In the genomic region with DNA sequence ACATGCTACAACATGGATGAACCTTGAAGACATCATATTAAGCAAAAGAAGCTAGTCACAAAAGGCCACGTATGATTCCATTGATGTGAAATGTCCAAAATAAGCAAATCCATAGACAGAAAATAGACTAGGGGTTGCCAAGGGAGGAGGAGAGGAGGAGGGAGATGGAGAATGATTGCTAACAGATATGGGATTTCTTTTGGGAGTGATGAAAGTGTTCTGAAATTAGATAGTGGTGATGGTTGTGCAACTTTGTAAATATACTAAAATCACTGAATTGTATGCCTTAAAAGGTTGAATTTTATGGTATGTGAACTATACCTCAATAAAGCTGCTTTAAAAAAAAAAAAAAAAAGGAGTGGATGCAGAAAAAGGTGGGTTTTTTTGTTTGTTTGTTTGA, we compare ENCODE assay signal across 29 cellular contexts. TPM values are rescaled to one million over a fixed set of nuclear protein-coding genes. Genes with fewer than 3 reads are reported as not detected.
DNase-seq lines count a peak whose midpoint lies in the region; ATAC-seq and TF ChIP-seq lines count a peak whose summit lies in the region.
"Had no signal": no experiment of that assay in that cellular context is flagged by ENCODE, and none has a peak within 500 bp of the region (broad histone marks: within the 10 kb centered on the region; RNA-seq: fewer than 3 reads in every experiment).

No MANE protein-coding gene starts in this region.

- H3K36me3 ChIP-seq in heart right ventricle, result no peaks in the 10 kb centered on the region
- no peaks in the 10 kb centered on the region for H3K36me3 ChIP-seq in left lung
- H3K36me3 ChIP-seq in GM23248 (ENCODE audit: low read depth), result no peaks in the 10 kb centered on the region

- no peak overlapping the region for H2AFZ ChIP-seq in GM23248

- H3K4me2 ChIP-seq in GM23248 (ENCODE audit: unreplicated experiment), result no peak overlapping the region

- H3K27me3 Mint-ChIP-seq in stimulated activated naive CD8-positive, alpha-beta T cell treated with anti-CD3 and anti-CD28 coated beads, Interleukin-15, Interleukin-2, amounts not matched to agents 100 ng/mL and 50 ng/mL, for 24 hours, result no peaks in the 10 kb centered on the region
- no peaks in the 10 kb centered on the region for H3K27me3 Mint-ChIP-seq in stimulated activated naive CD8-positive, alpha-beta T cell treated with anti-CD3 and anti-CD28 coated beads, Interleukin-15, amount 100 ng/mL, for 72 hours
- H3K27me3 Mint-ChIP-seq: activated CD8-positive, alpha-beta T cell treated with anti-CD3 and anti-CD28 coated beads for 36 hours; CD4-positive, alpha-beta T cell had no signal

- no peaks in the 10 kb centered on the region for H3F3A ChIP-seq in GM23248 (ENCODE audit: insufficient read depth)

- no peak overlapping the region for H3K4me3 Mint-ChIP-seq in stimulated activated naive CD8-positive, alpha-beta T cell treated with anti-CD3 and anti-CD28 coated beads, Interleukin-15, Interleukin-2, amounts not matched to agents 100 ng/mL and 50 ng/mL, for 24 hours
- H3K4me3 Mint-ChIP-seq in stimulated activated naive CD8-positive, alpha-beta T cell treated with anti-CD3 and anti-CD28 coated beads, Interleukin-15, amount 100 ng/mL, for 72 hours, result no peak overlapping the region
- H3K4me3 Mint-ChIP-seq: activated CD8-positive, alpha-beta T cell treated with anti-CD3 and anti-CD28 coated beads for 36 hours; activated naive CD4-positive, alpha-beta T cell treated with anti-CD3 and anti-CD28 coated beads for 36 hours; CD4-positive, alpha-beta T cell; natural killer cell had no signal

- H3K9me3 Mint-ChIP-seq in stimulated activated naive CD8-positive, alpha-beta T cell treated with anti-CD3 and anti-CD28 coated beads, Interleukin-15, Interleukin-2, amounts not matched to agents 100 ng/mL and 50 ng/mL, for 24 hours, result no peaks in the 10 kb centered on the region
- H3K9me3 Mint-ChIP-seq in stimulated activated naive CD8-positive, alpha-beta T cell treated with anti-CD3 and anti-CD28 coated beads, Interleukin-15, amount 100 ng/mL, for 72 hours, result no peaks in the 10 kb centered on the region
- H3K9me3 Mint-ChIP-seq: activated CD8-positive, alpha-beta T cell treated with anti-CD3 and anti-CD28 coated beads for 36 hours; activated naive CD4-positive, alpha-beta T cell treated with anti-CD3 and anti-CD28 coated beads for 36 hours; CD4-positive, alpha-beta T cell; natural killer cell had no signal

- no peak for DNase-seq in stimulated activated naive CD8-positive, alpha-beta T cell treated with anti-CD3 and anti-CD28 coated beads, Interleukin-15, amount 100 ng/mL, for 72 hours
- DNase-seq in choroid plexus epithelial cell (ENCODE audit: low read depth) (peak; percentile 25), fibroblast of villous mesenchyme (ENCODE audit: low read depth) (peak; percentile 36), heart right ventricle (no peak), left lung (no peak), NCI-H774 (lab: John Stamatoyannopoulos, UW) (no peak), GM23248 (no peak)
- DNase-seq: activated CD8-positive, alpha-beta memory T cell treated with anti-CD3 and anti-CD28 coated beads, Interleukin-2, amount 50 U/mL, for 48 hours; activated CD8-positive, alpha-beta T cell treated with anti-CD3 and anti-CD28 coated beads for 36 hours; activated naive CD4-positive, alpha-beta T cell treated with anti-CD3 and anti-CD28 coated beads for 36 hours; CD4-positive, alpha-beta T cell; effector CD4-positive, alpha-beta T cell; kidney glomerular epithelial cell; MM.1S; natural killer cell; NCI-H1417 treated with DMSO at 0.1 percent for 48 hours; NCI-H2081; NCI-H2227 treated with DMSO at 0.1 percent for 48 hours; NCI-H526 treated with DMSO at 0.1 percent for 48 hours; occipital lobe; SHP77; small intestine; stimulated activated naive CD4-positive, alpha-beta T cell had no signal

- peaks cover 100% of the 10 kb centered on the region for H3K79me2 ChIP-seq in GM23248 (ENCODE audit: insufficient read depth)

- no peaks in the 10 kb centered on the region for H3K9me3 ChIP-seq in heart right ventricle
- H3K9me3 ChIP-seq in left lung, result no peaks in the 10 kb centered on the region
- H3K9me3 ChIP-seq in GM23248 (ENCODE audit: low read depth), result no peaks in the 10 kb centered on the region

- H3K27ac Mint-ChIP-seq in stimulated activated naive CD8-positive, alpha-beta T cell treated with anti-CD3 and anti-CD28 coated beads, Interleukin-15, Interleukin-2, amounts not matched to agents 100 ng/mL and 50 ng/mL, for 24 hours, result peak overlapping the region; percentile 66
- H3K27ac Mint-ChIP-seq in stimulated activated naive CD8-positive, alpha-beta T cell treated with anti-CD3 and anti-CD28 coated beads, Interleukin-15, amount 100 ng/mL, for 72 hours, result no peak overlapping the region
- H3K27ac Mint-ChIP-seq: activated CD8-positive, alpha-beta T cell treated with anti-CD3 and anti-CD28 coated beads for 36 hours; activated naive CD4-positive, alpha-beta T cell treated with anti-CD3 and anti-CD28 coated beads for 36 hours; CD4-positive, alpha-beta T cell; natural killer cell had no signal

- no peak overlapping the region for H3K4me3 ChIP-seq in choroid plexus epithelial cell (ENCODE audit: low read depth, low read length)
- no peak overlapping the region for H3K4me3 ChIP-seq in fibroblast of villous mesenchyme (ENCODE audit: low read depth, low read length)
- no peak overlapping the region for H3K4me3 ChIP-seq in heart right ventricle
- no peak overlapping the region for H3K4me3 ChIP-seq in left lung
- H3K4me3 ChIP-seq in GM23248, result no peak overlapping the region
- H3K4me3 ChIP-seq: GM12878, lung had no signal

- H3K9ac ChIP-seq in GM23248, result no peak overlapping the region

- H4K20me1 ChIP-seq in GM23248 (ENCODE audit: insufficient read depth), result 0 out of 2 replicates have a peak, but pooled peaks cover 16% of the 10 kb centered on the region

- no peaks in the 10 kb centered on the region for H3K9me2 ChIP-seq in GM23248 (ENCODE audit: insufficient read depth)

- H3K36me3 Mint-ChIP-seq in stimulated activated naive CD8-positive, alpha-beta T cell treated with anti-CD3 and anti-CD28 coated beads, Interleukin-15, Interleukin-2, amounts not matched to agents 100 ng/mL and 50 ng/mL, for 24 hours (ENCODE audit: low read depth), result peaks cover 8% of the 10 kb centered on the region
- H3K36me3 Mint-ChIP-seq: natural killer cell had no signal

- no peaks in the 10 kb centered on the region for H3K27me3 ChIP-seq in heart right ventricle
- H3K27me3 ChIP-seq in left lung, result no peaks in the 10 kb centered on the region
- no peaks in the 10 kb centered on the region for H3K27me3 ChIP-seq in GM23248 (replicated peaks; ENCODE audit: insufficient read depth)

- no peak overlapping the region for H3K27ac ChIP-seq in heart right ventricle
- no peak overlapping the region for H3K27ac ChIP-seq in left lung
- no peak overlapping the region for H3K27ac ChIP-seq in GM23248
- H3K27ac ChIP-seq: HL-60 had no signal

- intact Hi-C loops in heart right ventricle (cut with DNase I), result no loop called here
- intact Hi-C loops in left lung (cut with DNase I), result no loop called here

- in situ Hi-C loops in GM23248 (cut with MboI), result no loop called here

- ATAC-seq in stimulated activated naive CD8-positive, alpha-beta T cell treated with anti-CD3 and anti-CD28 coated beads, Interleukin-15, amount 100 ng/mL, for 72 hours, result no peak
- ATAC-seq in heart right ventricle (no peak), left lung (no peak)
- ATAC-seq: activated CD8-positive, alpha-beta T cell treated with anti-CD3 and anti-CD28 coated beads for 36 hours; GM12878; HCT116; natural killer cell; Panc1 had no signal

- 58 to 78% methylated on average over 1 of the region's 1 CpG for WGBS in heart right ventricle, 2 donors
- WGBS in GM23248 (ENCODE audit: low coverage in 1 of 2, low lambda C conversion rate in 2 of 2, missing lambda C conversion rate in 2 of 2), 2 experiments, result 28 to 30% methylated on average over 1 of the region's 1 CpG

- TF ChIP-seq CTCF in choroid plexus epithelial cell (conservative IDR thresholded peaks at IDR 0.05; ENCODE audit: low read depth, low read length), result no peak
- no peak for TF ChIP-seq CTCF in fibroblast of villous mesenchyme (IDR thresholded peaks at IDR 0.05; ENCODE audit: insufficient read depth, low read depth, low read length)
- no peak for TF ChIP-seq CTCF in heart right ventricle (IDR thresholded peaks at IDR 0.05)
- no peak for TF ChIP-seq CTCF in left lung (IDR thresholded peaks at IDR 0.05)

- H3K4me1 ChIP-seq in heart right ventricle, result peaks cover 0 to 29% (median 16%) of the 10 kb centered on the region in 9 donors
- H3K4me1 ChIP-seq in left lung, result peaks cover 0 to 4% of the 10 kb centered on the region in 2 donors
- no peaks in the 10 kb centered on the region for H3K4me1 ChIP-seq in GM23248 (ENCODE audit: insufficient read depth)

- H3K4me1 Mint-ChIP-seq in stimulated activated naive CD8-positive, alpha-beta T cell treated with anti-CD3 and anti-CD28 coated beads, Interleukin-15, Interleukin-2, amounts not matched to agents 100 ng/mL and 50 ng/mL, for 24 hours (ENCODE audit: low read depth), result peaks cover 13% of the 10 kb centered on the region
- peaks cover 13% of the 10 kb centered on the region for H3K4me1 Mint-ChIP-seq in stimulated activated naive CD8-positive, alpha-beta T cell treated with anti-CD3 and anti-CD28 coated beads, Interleukin-15, amount 100 ng/mL, for 72 hours

RNA-seq across cellular contexts. Expression of gene CLSTN1, which starts 7.6 kb away (rescaled TPM):
- total RNA-seq in fibroblast of villous mesenchyme (90.2 and 126 TPM in 2 replicates), heart right ventricle (10 to 100 TPM; 41.7 to 79.8 (median 64.2) TPM), left lung (100 to 1,000 TPM in 1 of 2 donors, 10 to 100 TPM in 1; 73.1 to 106 TPM)
- polyA plus RNA-seq in heart right ventricle (10 to 100 TPM; 37.1 to 37.4 TPM), GM23248 (2016; fragmentation: Nextera tagmentation; extraction: Ambion mirVana) (56.8 and 59.7 TPM in 2 replicates)
- 67.8 and 72.6 TPM in 2 replicates for total RNA-seq in GM23248 (2014; rRNA removed; shearing (Covaris generic))

Comparison
In these comparisons a context has a peak if more than half of its experiments do, and no peak if none do; other contexts are left out.
1. DNase-seq: peak in choroid plexus epithelial cell (single experiment) and fibroblast of villous mesenchyme (single experiment); none in stimulated activated naive CD8-positive, alpha-beta T cell treated with anti-CD3 and anti-CD28 coated beads, Interleukin-15, amount 100 ng/mL, for 72 hours (0 of 2), heart right ventricle (0 of 2), left lung (0 of 2), NCI-H774 (single experiment) and GM23248 (single experiment).